1 cellular context compared by ENCODE assay signal in the genomic region with DNA sequence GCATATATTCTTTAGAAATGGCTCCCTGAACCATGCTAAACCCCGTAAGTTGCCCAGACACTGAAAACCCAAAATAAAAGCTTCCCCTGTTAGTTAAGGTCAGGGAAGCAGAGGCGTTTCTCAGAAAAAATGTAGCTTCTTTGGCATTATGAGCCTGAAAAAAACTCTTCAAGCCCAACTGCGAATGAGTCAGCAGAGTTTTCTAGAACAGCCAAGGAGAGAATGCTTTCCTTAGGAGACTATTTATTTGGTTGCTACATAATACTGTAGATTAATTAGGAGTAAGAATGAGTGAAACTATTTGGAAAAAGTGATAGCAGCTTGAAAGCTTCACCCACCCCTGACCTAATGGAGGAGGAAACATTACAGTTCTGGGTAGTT.
TF ChIP-seq lines count a peak whose summit lies in the region.

No MANE protein-coding gene starts in this region.

TF ChIP-seq in IMR-90, 13 proteins besides CTCF, POLR2A, EP300 and RAD21 (continued from another document):
- TF ChIP-seq, protein P1, sequence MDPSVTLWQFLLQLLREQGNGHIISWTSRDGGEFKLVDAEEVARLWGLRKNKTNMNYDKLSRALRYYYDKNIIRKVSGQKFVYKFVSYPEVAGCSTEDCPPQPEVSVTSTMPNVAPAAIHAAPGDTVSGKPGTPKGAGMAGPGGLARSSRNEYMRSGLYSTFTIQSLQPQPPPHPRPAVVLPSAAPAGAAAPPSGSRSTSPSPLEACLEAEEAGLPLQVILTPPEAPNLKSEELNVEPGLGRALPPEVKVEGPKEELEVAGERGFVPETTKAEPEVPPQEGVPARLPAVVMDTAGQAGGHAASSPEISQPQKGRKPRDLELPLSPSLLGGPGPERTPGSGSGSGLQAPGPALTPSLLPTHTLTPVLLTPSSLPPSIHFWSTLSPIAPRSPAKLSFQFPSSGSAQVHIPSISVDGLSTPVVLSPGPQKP (IDR thresholded peaks at IDR 0.05; ENCODE audit: borderline replicate concordance, low read depth, low read length) = no peak
- no peak for TF ChIP-seq SMC3 (IDR thresholded peaks at IDR 0.05; ENCODE audit: low read depth, low read length)
- no peak for TF ChIP-seq MAZ (IDR thresholded peaks at IDR 0.05; ENCODE audit: borderline replicate concordance, low read depth, low read length)
- TF ChIP-seq CHD1 (IDR thresholded peaks at IDR 0.05; ENCODE audit: low read depth, low read length) = no peak
- TF ChIP-seq CEBPB (IDR thresholded peaks at IDR 0.05; ENCODE audit: low read depth, low read length) = no peak
- TF ChIP-seq RFX5 (IDR thresholded peaks at IDR 0.05; ENCODE audit: low read depth, low read length) = no peak
- TF ChIP-seq MXI1 (IDR thresholded peaks at IDR 0.05; ENCODE audit: borderline replicate concordance, low read depth, low read length) = no peak
- TF ChIP-seq FOS (IDR thresholded peaks at IDR 0.05; ENCODE audit: low read depth, low read length) = 0 out of 2 replicates have a peak, but pooled peaks have one; percentile 49
- TF ChIP-seq, protein P2, sequence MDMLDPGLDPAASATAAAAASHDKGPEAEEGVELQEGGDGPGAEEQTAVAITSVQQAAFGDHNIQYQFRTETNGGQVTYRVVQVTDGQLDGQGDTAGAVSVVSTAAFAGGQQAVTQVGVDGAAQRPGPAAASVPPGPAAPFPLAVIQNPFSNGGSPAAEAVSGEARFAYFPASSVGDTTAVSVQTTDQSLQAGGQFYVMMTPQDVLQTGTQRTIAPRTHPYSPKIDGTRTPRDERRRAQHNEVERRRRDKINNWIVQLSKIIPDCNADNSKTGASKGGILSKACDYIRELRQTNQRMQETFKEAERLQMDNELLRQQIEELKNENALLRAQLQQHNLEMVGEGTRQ (IDR thresholded peaks at IDR 0.05; ENCODE audit: low read depth, low read length) = no peak
- TF ChIP-seq BHLHE40 (IDR thresholded peaks at IDR 0.05; ENCODE audit: low read depth, low read length) = no peak
